Comparison of ENCODE assay signal across 1 cellular context in genomic region chrX:9671998-9672397, GRCh38.
TF ChIP-seq lines count a peak whose summit lies in the region.

No MANE protein-coding gene starts in this region.

TF ChIP-seq in GM12878, 131 proteins besides CTCF, POLR2A, EP300 and RAD21 (continued from another document):
- no peak for TF ChIP-seq E2F8 (IDR thresholded peaks at IDR 0.05; ENCODE audit: low read depth, partially characterized antibody)
- peak; percentile 73; the same call in 1 of the 2 replicates for TF ChIP-seq SPI1 (IDR thresholded peaks at IDR 0.05; ENCODE audit: borderline replicate concordance, insufficient read depth, low read depth, low read length)
- no peak for TF ChIP-seq KDM1A (IDR thresholded peaks at IDR 0.05; ENCODE audit: borderline replicate concordance)
- no peak for TF ChIP-seq ZBTB40 (IDR thresholded peaks at IDR 0.05; ENCODE audit: borderline replicate concordance)
- no peak for TF ChIP-seq WRNIP1 (IDR thresholded peaks at IDR 0.05; ENCODE audit: borderline replicate concordance, low read depth, low read length)
- no peak for TF ChIP-seq HDAC6 (IDR thresholded peaks at IDR 0.05; ENCODE audit: unreplicated experiment)
- 0 out of 2 replicates have a peak, but pooled peaks have one; percentile 9 for TF ChIP-seq DPF2 (IDR thresholded peaks at IDR 0.05)
- no peak for TF ChIP-seq MYB (IDR thresholded peaks at IDR 0.05; ENCODE audit: borderline replicate concordance, low read depth, low read length)
